ENCODE assay signal across 10 cellular contexts in the genomic region with DNA sequence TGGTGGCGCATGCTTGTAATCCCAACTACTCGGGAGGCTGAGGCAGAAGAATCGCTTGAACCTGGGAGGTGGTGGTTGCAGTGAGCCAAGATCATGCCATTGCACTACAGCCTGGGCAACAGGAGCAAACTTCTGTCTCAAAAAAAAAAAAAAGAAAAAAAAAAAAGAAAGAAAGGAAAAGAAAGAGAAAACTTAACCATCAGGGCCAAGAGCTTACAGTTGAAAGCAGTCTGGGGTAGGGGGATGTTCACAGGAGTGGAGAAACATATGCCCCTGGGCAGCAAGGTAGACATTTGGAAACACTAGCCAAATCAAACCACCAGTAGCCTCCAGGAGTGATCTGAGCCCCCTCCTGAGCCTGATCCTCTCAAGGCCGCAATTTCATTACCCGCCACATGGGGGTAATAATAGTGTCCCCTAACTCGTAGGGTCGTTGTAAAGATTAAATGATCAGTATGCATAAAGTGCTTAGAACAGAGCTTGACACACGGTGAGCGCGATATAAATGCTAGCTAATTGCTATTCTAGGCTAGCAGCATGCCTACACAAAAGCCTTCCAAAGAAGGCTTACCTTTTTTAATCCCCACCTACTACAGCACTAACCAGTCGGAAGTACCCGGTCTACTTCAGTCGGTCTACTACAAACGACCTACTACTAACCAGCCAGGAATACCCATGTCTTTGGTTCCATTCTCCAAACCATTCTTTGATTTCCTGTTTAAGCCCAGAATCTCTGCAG.
DNase-seq lines count a peak whose midpoint lies in the region; ATAC-seq, FAIRE-seq and TF ChIP-seq lines count a peak whose summit lies in the region.
"Had no signal": no experiment of that assay in that cellular context is flagged by ENCODE, and none has a peak within 500 bp of the region (broad histone marks: within the 10 kb centered on the region; RNA-seq: fewer than 3 reads in every experiment).

No MANE protein-coding gene starts in this region.

- H3K36me3 Mint-ChIP-seq in astrocyte (ENCODE audit: low read depth, unreplicated experiment) (no peaks in the 10 kb centered on the region), glutamatergic neuron (ENCODE audit: unreplicated experiment) (no peaks in the 10 kb centered on the region)
- H3K36me3 Mint-ChIP-seq: activated naive CD8-positive, alpha-beta T cell treated with anti-CD3 and anti-CD28 coated beads, Interleukin-2, amount 10 ng/mL, durations not matched to agents 7 days and 5 days had no signal

- H3K27me3 ChIP-seq in astrocyte (ENCODE audit: insufficient read depth, low read length), result peaks cover 3% of the 10 kb centered on the region

- H3K4me3 ChIP-seq in GM12865 (ENCODE audit: low read depth, low read length) (no peak overlapping the region), astrocyte (ENCODE audit: insufficient read depth, low read depth, low read length) (no peak overlapping the region)

- peaks cover 10% of the 10 kb centered on the region for H3K4me1 Mint-ChIP-seq in astrocyte (ENCODE audit: low read depth, unreplicated experiment)
- H3K4me1 Mint-ChIP-seq in glutamatergic neuron (ENCODE audit: low read depth, unreplicated experiment), result peaks cover 10% of the 10 kb centered on the region

- H3K4me1 ChIP-seq in astrocyte (ENCODE audit: insufficient read depth, low read length), result peaks cover 4% of the 10 kb centered on the region

- H3K4me3 Mint-ChIP-seq in astrocyte (ENCODE audit: unreplicated experiment) (no peak overlapping the region), glutamatergic neuron (ENCODE audit: unreplicated experiment) (no peak overlapping the region)
- H3K4me3 Mint-ChIP-seq: activated naive CD8-positive, alpha-beta T cell treated with anti-CD3 and anti-CD28 coated beads, Interleukin-2, amount 10 ng/mL, durations not matched to agents 7 days and 5 days had no signal

- H3K9me3 Mint-ChIP-seq in astrocyte (ENCODE audit: unreplicated experiment) (no peaks in the 10 kb centered on the region), glutamatergic neuron (ENCODE audit: unreplicated experiment) (peaks cover 3% of the 10 kb centered on the region)

- DNase-seq in GM12865 (ENCODE audit: low read depth) (no peak), astrocyte (ENCODE audit: low read depth) (no peak), glutamatergic neuron (peak; percentile 34), pons (ENCODE audit: low spot score) (no peak), NCI-H446 treated with DMSO at 0.1 percent for 48 hours (lab: John Stamatoyannopoulos, UW) (no peak), superior temporal gyrus (ENCODE audit: extremely low spot score) (no peak)
- DNase-seq: activated CD4-positive, CD25-positive, alpha-beta regulatory T cell treated with anti-CD3 and anti-CD28 coated beads, Interleukin-2, amount 50 U/mL, for 72 hours; activated naive CD8-positive, alpha-beta T cell treated with anti-CD3 and anti-CD28 coated beads, Interleukin-2, amount 10 ng/mL, durations not matched to agents 7 days and 5 days had no signal

- H3K9ac ChIP-seq in astrocyte (ENCODE audit: low read length), result no peak overlapping the region

- H2AFZ ChIP-seq in astrocyte (ENCODE audit: low read depth, low read length), result no peak overlapping the region

- H3K9me3 ChIP-seq in astrocyte (ENCODE audit: insufficient read depth, low read depth, low read length), result no peaks in the 10 kb centered on the region

- peak; percentile 32 for TF ChIP-seq CTCF in 22Rv1 (IDR thresholded peaks at IDR 0.05)
- peak; percentile 17 for TF ChIP-seq CTCF in GM12865 (IDR thresholded peaks at IDR 0.05; ENCODE audit: insufficient read depth, low read depth, low read length, missing control alignments)
- peak; percentile 37 for TF ChIP-seq CTCF in astrocyte (IDR thresholded peaks at IDR 0.05; ENCODE audit: insufficient read depth, low read depth, low read length)
- peak; percentile 54 for TF ChIP-seq CTCF in glutamatergic neuron (IDR thresholded peaks at IDR 0.05; ENCODE audit: partially characterized antibody, unreplicated experiment)

- no peak for ATAC-seq in HG02840 (IDR thresholded peaks at IDR 0.05; ENCODE audit: low FRiP score, unreplicated experiment)

- no peaks in the 10 kb centered on the region for H3K79me2 ChIP-seq in astrocyte (ENCODE audit: insufficient read depth, low read length)

- peaks cover 1% of the 10 kb centered on the region for H3K27me3 Mint-ChIP-seq in astrocyte (ENCODE audit: low read depth, unreplicated experiment)
- H3K27me3 Mint-ChIP-seq in glutamatergic neuron (ENCODE audit: unreplicated experiment), result peaks cover 12% of the 10 kb centered on the region

- H3K27ac Mint-ChIP-seq in astrocyte (ENCODE audit: unreplicated experiment), result no peak overlapping the region
- H3K27ac Mint-ChIP-seq in glutamatergic neuron (ENCODE audit: unreplicated experiment), result no peak overlapping the region
- H3K27ac Mint-ChIP-seq: activated naive CD8-positive, alpha-beta T cell treated with anti-CD3 and anti-CD28 coated beads, Interleukin-2, amount 10 ng/mL, durations not matched to agents 7 days and 5 days had no signal

- no peak overlapping the region for H3K27ac ChIP-seq in 22Rv1
- no peak overlapping the region for H3K27ac ChIP-seq in astrocyte (ENCODE audit: low read depth, low read length)

- no peaks in the 10 kb centered on the region for H4K20me1 ChIP-seq in astrocyte (ENCODE audit: insufficient read depth, low read length)

- H3K4me2 ChIP-seq in astrocyte (ENCODE audit: low read length), result no peak overlapping the region

- FAIRE-seq in astrocyte (lab: Jason Lieb, UNC), result no peak

- no peaks in the 10 kb centered on the region for H3K36me3 ChIP-seq in astrocyte (ENCODE audit: insufficient read depth, low read length)
